ENCODE assay signal across 8 cellular contexts in genomic region chr16:50354629-50355456, GRCh38. TPM values are rescaled to one million over a fixed set of nuclear protein-coding genes. Genes with fewer than 3 reads are reported as not detected.
DNase-seq lines count a peak whose midpoint lies in the region; ATAC-seq and TF ChIP-seq lines count a peak whose summit lies in the region.

No MANE protein-coding gene starts in this region.

- peaks cover 0 to 38% (median 10%) of the 10 kb centered on the region in 4 donors for H3K4me1 ChIP-seq in tibial artery

- CTCF ChIA-PET in activated CD4-positive, alpha-beta T cell treated with anti-CD3 and anti-CD28 coated beads for 36 hours (lab: Charles Lee), result interaction anchor here (0.6 to 15.6 kb wide), 46 partner anchors 9 to 1907 kb away, joined by 3 to 304 read pairs (median 4); partner anchors contain the start of genes BRD7 and CNEP1R1

- DNase-seq in activated CD4-positive, alpha-beta T cell treated with anti-CD3 and anti-CD28 coated beads, Interleukin-2, amount 10 ng/mL, durations not matched to agents 24 days and 14 days, result no peak
- DNase-seq in activated CD4-positive, alpha-beta T cell treated with anti-CD3 and anti-CD28 coated beads for 36 hours, result no peak
- DNase-seq in OCI-M1 (lab: John Stamatoyannopoulos, UW), result peak; percentile 21
- peak; percentile 35 for DNase-seq in fibroblast of mammary gland (ENCODE audit: low read depth)
- no peak for DNase-seq in tibial artery
- no peak for DNase-seq in effector CD8-positive, alpha-beta T cell (lab: John Stamatoyannopoulos, UW)
- DNase-seq in activated CD8-positive, alpha-beta memory T cell treated with anti-CD3 and anti-CD28 coated beads, Interleukin-2, amount 50 U/mL, for 48 hours, result no peak
- DNase-seq in NCI-H2107 (lab: John Stamatoyannopoulos, UW), result no peak

- intact Hi-C loops in activated CD4-positive, alpha-beta T cell treated with anti-CD3 and anti-CD28 coated beads, Interleukin-2, amount 10 ng/mL, durations not matched to agents 24 days and 14 days (cut with micrococcal nuclease), result loop anchor here (1.0 to 2.0 kb wide), 3 partner anchors 16 to 141 kb away; no protein-coding TSS in a partner anchor
- intact Hi-C loops in activated CD4-positive, alpha-beta T cell treated with anti-CD3 and anti-CD28 coated beads for 36 hours (cut with DNase I, micrococcal nuclease), result loop anchor here (1.0 kb wide), 3 partner anchors 16 to 141 kb away; no protein-coding TSS in a partner anchor
- intact Hi-C loops in tibial artery (cut with DNase I; ENCODE audit: low total_unique reads), result loop anchor here (10.0 kb wide), 2 partner anchors 110 to 140 kb away; no protein-coding TSS in a partner anchor

- no peaks in the 10 kb centered on the region for H3K27me3 Mint-ChIP-seq in activated CD4-positive, alpha-beta T cell treated with anti-CD3 and anti-CD28 coated beads, Interleukin-2, amount 10 ng/mL, durations not matched to agents 24 days and 14 days
- H3K27me3 Mint-ChIP-seq in activated CD4-positive, alpha-beta T cell treated with anti-CD3 and anti-CD28 coated beads for 36 hours, result no peaks in the 10 kb centered on the region

- H3K4me1 Mint-ChIP-seq in activated CD4-positive, alpha-beta T cell treated with anti-CD3 and anti-CD28 coated beads, Interleukin-2, amount 10 ng/mL, durations not matched to agents 24 days and 14 days, result peaks cover 18% of the 10 kb centered on the region
- peaks cover 34% of the 10 kb centered on the region for H3K4me1 Mint-ChIP-seq in activated CD4-positive, alpha-beta T cell treated with anti-CD3 and anti-CD28 coated beads for 36 hours

- POLR2A ChIA-PET in activated CD4-positive, alpha-beta T cell treated with anti-CD3 and anti-CD28 coated beads for 36 hours (lab: Charles Lee), result interaction anchor here (1.3 to 1.7 kb wide), 2 partner anchors 14 to 27 kb away, joined by 4 to 5 read pairs; no protein-coding TSS in a partner anchor

- H3K36me3 ChIP-seq in tibial artery, result peaks cover 19 to 34% (median 23%) of the 10 kb centered on the region in 3 donors

- no peak overlapping the region for H3K4me3 ChIP-seq in fibroblast of mammary gland (ENCODE audit: control insufficient read depth, low read depth, low read length)
- H3K4me3 ChIP-seq in tibial artery, result no peak overlapping the region

- no peaks in the 10 kb centered on the region for H3K9me3 Mint-ChIP-seq in activated CD4-positive, alpha-beta T cell treated with anti-CD3 and anti-CD28 coated beads, Interleukin-2, amount 10 ng/mL, durations not matched to agents 24 days and 14 days
- H3K9me3 Mint-ChIP-seq in activated CD4-positive, alpha-beta T cell treated with anti-CD3 and anti-CD28 coated beads for 36 hours (ENCODE audit: low read depth), result no peaks in the 10 kb centered on the region

- H3K4me3 Mint-ChIP-seq in activated CD4-positive, alpha-beta T cell treated with anti-CD3 and anti-CD28 coated beads, Interleukin-2, amount 10 ng/mL, durations not matched to agents 24 days and 14 days, result no peak overlapping the region
- no peak overlapping the region for H3K4me3 Mint-ChIP-seq in activated CD4-positive, alpha-beta T cell treated with anti-CD3 and anti-CD28 coated beads for 36 hours

- no peak for ATAC-seq in activated CD4-positive, alpha-beta T cell treated with anti-CD3 and anti-CD28 coated beads for 36 hours

- TF ChIP-seq CTCF in fibroblast of mammary gland (conservative IDR thresholded peaks at IDR 0.05; ENCODE audit: control insufficient read depth, insufficient read depth, low read depth, low read length) (peak; percentile 65), tibial artery (IDR thresholded peaks at IDR 0.05) (peak; percentile 62 to 74)

- H3K27ac ChIP-seq in tibial artery, result peak overlapping the region; percentile 63 to 78

- H3K9me3 ChIP-seq in tibial artery, result no peaks in the 10 kb centered on the region

- no peaks in the 10 kb centered on the region for H3K27me3 ChIP-seq in tibial artery

- peak overlapping the region; percentile 42 for H3K27ac Mint-ChIP-seq in activated CD4-positive, alpha-beta T cell treated with anti-CD3 and anti-CD28 coated beads, Interleukin-2, amount 10 ng/mL, durations not matched to agents 24 days and 14 days
- no peak overlapping the region for H3K27ac Mint-ChIP-seq in activated CD4-positive, alpha-beta T cell treated with anti-CD3 and anti-CD28 coated beads for 36 hours

- H3K36me3 Mint-ChIP-seq in activated CD4-positive, alpha-beta T cell treated with anti-CD3 and anti-CD28 coated beads, Interleukin-2, amount 10 ng/mL, durations not matched to agents 24 days and 14 days (ENCODE audit: low read depth), result peaks cover 45% of the 10 kb centered on the region
- peaks cover 37% of the 10 kb centered on the region for H3K36me3 Mint-ChIP-seq in activated CD4-positive, alpha-beta T cell treated with anti-CD3 and anti-CD28 coated beads for 36 hours (ENCODE audit: low read depth)

RNA-seq across cellular contexts. Expression of gene BRD7, which starts 13.9 kb away (rescaled TPM):
- total RNA-seq in activated CD4-positive, alpha-beta T cell treated with anti-CD3 and anti-CD28 coated beads, Interleukin-2, amount 10 ng/mL, durations not matched to agents 24 days and 14 days, result 92.7 and 98.8 TPM in 2 replicates
- total RNA-seq in activated CD4-positive, alpha-beta T cell treated with anti-CD3 and anti-CD28 coated beads for 36 hours, result 100 to 1,000 TPM in 1 of 2 experiments, 10 to 100 TPM in 1; 87.7 to 104 TPM

Comparison
In these comparisons a context has a peak if more than half of its experiments do, and no peak if none do; other contexts are left out.
1. DNase-seq: peak in OCI-M1 (single experiment) and fibroblast of mammary gland (single experiment); none in activated CD4-positive, alpha-beta T cell treated with anti-CD3 and anti-CD28 coated beads, Interleukin-2, amount 10 ng/mL, durations not matched to agents 24 days and 14 days (single experiment), activated CD4-positive, alpha-beta T cell treated with anti-CD3 and anti-CD28 coated beads for 36 hours (single experiment), tibial artery (0 of 2), effector CD8-positive, alpha-beta T cell (single experiment), activated CD8-positive, alpha-beta memory T cell treated with anti-CD3 and anti-CD28 coated beads, Interleukin-2, amount 50 U/mL, for 48 hours (single experiment) and NCI-H2107 (single experiment).